19 cellular contexts compared by ENCODE assay signal in genomic region chr9:98427491-98427890, GRCh38.
A peak's percentile ranks its signal among the peaks of the same experiment; 100 is the strongest.
DNase-seq lines count a peak whose midpoint lies in the region; ATAC-seq, FAIRE-seq and TF ChIP-seq lines count a peak whose summit lies in the region.
"Had no signal": no experiment of that assay in that cellular context is flagged by ENCODE, and none has a peak within 500 bp of the region (broad histone marks: within the 10 kb centered on the region; RNA-seq: fewer than 3 reads in every experiment).

No MANE protein-coding gene starts in this region.

- H4K5ac ChIP-seq in IMR-90 (ENCODE audit: low read depth, low read length), result no peak overlapping the region

- no peak overlapping the region for H2BK120ac ChIP-seq in IMR-90 (ENCODE audit: low read depth, low read length)

- H2BK15ac ChIP-seq in IMR-90 (ENCODE audit: low read depth, low read length), result no peak overlapping the region; the same call in 2 of the 3 replicates

- no peak overlapping the region for H3K23ac ChIP-seq in IMR-90 (ENCODE audit: low read depth, low read length)

- H3K4me1 Mint-ChIP-seq in astrocyte (ENCODE audit: low read depth, unreplicated experiment), result peaks cover 24% of the 10 kb centered on the region
- no peaks in the 10 kb centered on the region for H3K4me1 Mint-ChIP-seq in T-helper 17 cell

- no peak overlapping the region for H3K27ac ChIP-seq in IMR-90 (ENCODE audit: insufficient read depth, low read length)
- no peak overlapping the region for H3K27ac ChIP-seq in astrocyte (ENCODE audit: low read depth, low read length)
- H3K27ac ChIP-seq: BLaER1, HL-60 had no signal

- H3K9me3 ChIP-seq in IMR-90 (ENCODE audit: control insufficient read depth, insufficient read depth, low read length), result no peaks in the 10 kb centered on the region
- no peaks in the 10 kb centered on the region for H3K9me3 ChIP-seq in astrocyte (ENCODE audit: insufficient read depth, low read depth, low read length)
- no peaks in the 10 kb centered on the region for H3K9me3 ChIP-seq in T-helper 17 cell (ENCODE audit: control insufficient read depth, low read length, poor library complexity, severe bottlenecking)
- H3K9me3 ChIP-seq: BLaER1 had no signal

- ATAC-seq in IMR-90 (ENCODE audit: low read depth) (no peak), HG03342 (IDR thresholded peaks at IDR 0.05; ENCODE audit: unreplicated experiment) (no peak), T-helper 17 cell (no peak)
- ATAC-seq: CD8-positive, alpha-beta T cell; Panc1; Right ventricle myocardium inferior had no signal

- H3K9ac ChIP-seq in IMR-90 (ENCODE audit: low read depth, low read length) (no peak overlapping the region), astrocyte (ENCODE audit: low read length) (no peak overlapping the region)
- H3K9ac ChIP-seq: BLaER1 had no signal

- H3K4me3 ChIP-seq in IMR-90 (ENCODE audit: insufficient read depth, low read depth, low read length) (no peak overlapping the region), astrocyte (ENCODE audit: insufficient read depth, low read depth, low read length) (no peak overlapping the region), kidney epithelial cell (ENCODE audit: low read depth, low read length) (no peak overlapping the region)
- H3K4me3 ChIP-seq: BLaER1 had no signal

- intact Hi-C loops in IMR-90 (cut with micrococcal nuclease), result no loop called here

- no peak overlapping the region for H3K18ac ChIP-seq in IMR-90 (ENCODE audit: low read depth, low read length)

- H3K9me3 Mint-ChIP-seq in astrocyte (ENCODE audit: unreplicated experiment), result peaks cover 12% of the 10 kb centered on the region
- H3K9me3 Mint-ChIP-seq: CD8-positive, alpha-beta T cell had no signal

- no peak overlapping the region for H4K91ac ChIP-seq in IMR-90 (ENCODE audit: insufficient read depth, low read depth, low read length)

- H2BK20ac ChIP-seq in IMR-90 (ENCODE audit: low read depth, low read length), result 0 out of 2 replicates have a peak overlapping the region, but pooled peaks have one; percentile 18

- dilution Hi-C loops in IMR-90 (cut with HindIII; ENCODE audit: low sequenced_read_pairs, unreplicated experiment), result no loop called here

- 0 out of 2 replicates have a peak overlapping the region, but pooled peaks have one; percentile 23 for H3K14ac ChIP-seq in IMR-90 (replicated peaks; ENCODE audit: low read depth, low read length)

- no peaks in the 10 kb centered on the region for H4K20me1 ChIP-seq in IMR-90 (ENCODE audit: insufficient read depth, low read length)
- no peaks in the 10 kb centered on the region for H4K20me1 ChIP-seq in astrocyte (ENCODE audit: insufficient read depth, low read length)
- H4K20me1 ChIP-seq: BLaER1 had no signal

- no peak overlapping the region for H3K4me3 Mint-ChIP-seq in astrocyte (ENCODE audit: unreplicated experiment)
- no peak overlapping the region for H3K4me3 Mint-ChIP-seq in T-helper 17 cell
- H3K4me3 Mint-ChIP-seq: CD8-positive, alpha-beta T cell had no signal

- TF ChIP-seq POLR2A in IMR-90 (IDR thresholded peaks at IDR 0.05; ENCODE audit: low read depth, low read length), result no peak

- H3K9me1 ChIP-seq in IMR-90 (ENCODE audit: insufficient read depth, low read length), result peaks cover 11% of the 10 kb centered on the region

- H3K79me2 ChIP-seq in astrocyte (ENCODE audit: insufficient read depth, low read length), result no peaks in the 10 kb centered on the region

- no peaks in the 10 kb centered on the region for H3K27me3 ChIP-seq in IMR-90 (ENCODE audit: control insufficient read depth, insufficient read depth, low read length)
- no peaks in the 10 kb centered on the region for H3K27me3 ChIP-seq in astrocyte (ENCODE audit: insufficient read depth, low read length)
- H3K27me3 ChIP-seq in kidney epithelial cell (ENCODE audit: control insufficient read depth, insufficient read depth, low read length), result no peaks in the 10 kb centered on the region
- H3K27me3 ChIP-seq: BLaER1 had no signal

- H2BK5ac ChIP-seq in IMR-90 (ENCODE audit: low read depth, low read length, poor library complexity, severe bottlenecking), result no peak overlapping the region

- no peak overlapping the region for H3K27ac Mint-ChIP-seq in astrocyte (ENCODE audit: unreplicated experiment)
- H3K27ac Mint-ChIP-seq in T-helper 17 cell, result no peak overlapping the region
- H3K27ac Mint-ChIP-seq: CD8-positive, alpha-beta T cell had no signal

- no peak overlapping the region for H2AK5ac ChIP-seq in IMR-90 (ENCODE audit: low read depth, low read length)

- H3K4ac ChIP-seq in IMR-90 (ENCODE audit: low read depth, low read length), result no peak overlapping the region; the same call in 1 of the 2 replicates

- H3K56ac ChIP-seq in IMR-90 (ENCODE audit: extremely low read depth, insufficient read depth, low read length), result no peak overlapping the region

- TF ChIP-seq CTCF in IMR-90 (conservative IDR thresholded peaks at IDR 0.05; ENCODE audit: low read depth, low read length) (no peak), astrocyte (IDR thresholded peaks at IDR 0.05; ENCODE audit: insufficient read depth, low read depth, low read length) (no peak), kidney epithelial cell (IDR thresholded peaks at IDR 0.05; ENCODE audit: insufficient read depth, low read length, poor library complexity, severe bottlenecking) (peak; percentile 7)

- peaks cover 12% of the 10 kb centered on the region for H3K4me1 ChIP-seq in IMR-90 (ENCODE audit: control insufficient read depth, insufficient read depth, low read length)
- no peaks in the 10 kb centered on the region for H3K4me1 ChIP-seq in astrocyte (ENCODE audit: insufficient read depth, low read length)

- no peak for FAIRE-seq in astrocyte (lab: Jason Lieb, UNC)
- FAIRE-seq: GM19239, H54, HTR-8/SVneo had no signal

- no peaks in the 10 kb centered on the region for H3K36me3 Mint-ChIP-seq in astrocyte (ENCODE audit: low read depth, unreplicated experiment)
- no peaks in the 10 kb centered on the region for H3K36me3 Mint-ChIP-seq in T-helper 17 cell (ENCODE audit: low read depth)
- H3K36me3 Mint-ChIP-seq: CD8-positive, alpha-beta T cell had no signal

- H3K36me3 ChIP-seq in IMR-90 (ENCODE audit: control insufficient read depth, insufficient read depth, low read length), result no peaks in the 10 kb centered on the region
- no peaks in the 10 kb centered on the region for H3K36me3 ChIP-seq in astrocyte (ENCODE audit: insufficient read depth, low read length)
- H3K36me3 ChIP-seq in kidney epithelial cell (ENCODE audit: control insufficient read depth, insufficient read depth, low read length), result no peaks in the 10 kb centered on the region
- H3K36me3 ChIP-seq: BLaER1 had no signal

- no peak overlapping the region for H4K8ac ChIP-seq in IMR-90 (ENCODE audit: low read depth in 2 of 2, low read length in 2 of 2)

- in situ Hi-C loops in Caki2 (cut with HindIII; ENCODE audit: low pct_unique_long_range_greater_than_20kb, low sequenced_read_pairs) (no loop called here), IMR-90 (cut with MboI; ENCODE audit: low sequenced_read_pairs) (no loop called here)

- H2AFZ ChIP-seq in IMR-90 (replicated peaks; ENCODE audit: low read length, poor library complexity) (no peak overlapping the region), astrocyte (ENCODE audit: low read depth, low read length) (no peak overlapping the region)

- no peak for TF ChIP-seq RAD21 in IMR-90 (IDR thresholded peaks at IDR 0.05; ENCODE audit: low read length)

- no peak overlapping the region for H2AK9ac ChIP-seq in IMR-90 (replicated peaks; ENCODE audit: low read depth, low read length, poor library complexity)

- H3K79me1 ChIP-seq in IMR-90 (ENCODE audit: low read depth in 1 of 2, low read length in 2 of 2), result peaks cover 0 to 8% of the 10 kb centered on the region in 2 experiments; a peak in 2 of 4 replicates

- CTCF ChIA-PET in IMR-90 (lab: Yijun Ruan, JAX), result no interaction called here

- H3K27me3 Mint-ChIP-seq in astrocyte (ENCODE audit: low read depth, unreplicated experiment), result no peaks in the 10 kb centered on the region
- H3K27me3 Mint-ChIP-seq in T-helper 17 cell, result no peaks in the 10 kb centered on the region

- H3K4me2 ChIP-seq in IMR-90 (ENCODE audit: low read depth, low read length), result no peak overlapping the region
- H3K4me2 ChIP-seq in astrocyte (ENCODE audit: low read length), result no peak overlapping the region
- H3K4me2 ChIP-seq: BLaER1 had no signal

- POLR2A ChIA-PET in IMR-90 (lab: Charles Lee; ENCODE audit: unreplicated experiment), result no interaction called here

- WGBS in IMR-90 (ENCODE audit: extremely low coverage in 2 of 2, insufficient read length in 1 of 2), 2 experiments, result 50% methylated on average over 1 of the region's 5 CpGs; no CpG with 5 or more reads in 1 of the 2 experiments

- DNase-seq in Caki2 (ENCODE audit: low read depth) (peak; percentile 92), IMR-90 (no peak), astrocyte (ENCODE audit: low read depth) (peak; percentile 77), kidney epithelial cell (ENCODE audit: low read depth) (peak; percentile 90), NCI-H446 treated with DMSO at 0.1 percent for 48 hours (lab: John Stamatoyannopoulos, UW) (no peak), T-helper 17 cell (no peak)
- DNase-seq in stimulated activated CD4-positive, alpha-beta T cell treated with anti-CD3 and anti-CD28 coated beads, Interleukin-4, amount 100 ng/mL, for 1 hour, result no peak
- DNase-seq: CD8-positive, alpha-beta T cell; DND-41; NCI-H146; NCI-H524 had no signal

- no TSS peak for BruUV-seq in IMR-90 (replicated peaks; lab: Mats Ljungman, UMichigan)

TF ChIP-seq in IMR-90, 13 proteins besides CTCF, POLR2A, EP300 and RAD21 (continues in another document):
- no peak for TF ChIP-seq RCOR1 (IDR thresholded peaks at IDR 0.05; ENCODE audit: insufficient replicate concordance, low read length)
- TF ChIP-seq FOS (IDR thresholded peaks at IDR 0.05; ENCODE audit: low read depth, low read length), result no peak
- TF ChIP-seq RFX5 (IDR thresholded peaks at IDR 0.05; ENCODE audit: low read depth, low read length), result no peak
- no peak for TF ChIP-seq SMC3 (IDR thresholded peaks at IDR 0.05; ENCODE audit: low read depth, low read length)
- no peak for TF ChIP-seq MAZ (IDR thresholded peaks at IDR 0.05; ENCODE audit: borderline replicate concordance, low read depth, low read length)
- TF ChIP-seq MXI1 (IDR thresholded peaks at IDR 0.05; ENCODE audit: borderline replicate concordance, low read depth, low read length), result no peak
- no peak for TF ChIP-seq MAFK (IDR thresholded peaks at IDR 0.05; ENCODE audit: low read depth, low read length)
- TF ChIP-seq, protein P1, sequence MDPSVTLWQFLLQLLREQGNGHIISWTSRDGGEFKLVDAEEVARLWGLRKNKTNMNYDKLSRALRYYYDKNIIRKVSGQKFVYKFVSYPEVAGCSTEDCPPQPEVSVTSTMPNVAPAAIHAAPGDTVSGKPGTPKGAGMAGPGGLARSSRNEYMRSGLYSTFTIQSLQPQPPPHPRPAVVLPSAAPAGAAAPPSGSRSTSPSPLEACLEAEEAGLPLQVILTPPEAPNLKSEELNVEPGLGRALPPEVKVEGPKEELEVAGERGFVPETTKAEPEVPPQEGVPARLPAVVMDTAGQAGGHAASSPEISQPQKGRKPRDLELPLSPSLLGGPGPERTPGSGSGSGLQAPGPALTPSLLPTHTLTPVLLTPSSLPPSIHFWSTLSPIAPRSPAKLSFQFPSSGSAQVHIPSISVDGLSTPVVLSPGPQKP (IDR thresholded peaks at IDR 0.05; ENCODE audit: borderline replicate concordance, low read depth, low read length), result no peak

Comparison
In these comparisons a context has a peak if more than half of its experiments do, and no peak if none do; other contexts are left out.
1. DNase-seq: peak in Caki2 (single experiment), astrocyte (single experiment) and kidney epithelial cell (single experiment); none in IMR-90 (single experiment), NCI-H446 treated with DMSO at 0.1 percent for 48 hours (single experiment), T-helper 17 cell (0 of 3) and stimulated activated CD4-positive, alpha-beta T cell treated with anti-CD3 and anti-CD28 coated beads, Interleukin-4, amount 100 ng/mL, for 1 hour (single experiment).